ENCODE assay signal across 22 cellular contexts in the genomic region with DNA sequence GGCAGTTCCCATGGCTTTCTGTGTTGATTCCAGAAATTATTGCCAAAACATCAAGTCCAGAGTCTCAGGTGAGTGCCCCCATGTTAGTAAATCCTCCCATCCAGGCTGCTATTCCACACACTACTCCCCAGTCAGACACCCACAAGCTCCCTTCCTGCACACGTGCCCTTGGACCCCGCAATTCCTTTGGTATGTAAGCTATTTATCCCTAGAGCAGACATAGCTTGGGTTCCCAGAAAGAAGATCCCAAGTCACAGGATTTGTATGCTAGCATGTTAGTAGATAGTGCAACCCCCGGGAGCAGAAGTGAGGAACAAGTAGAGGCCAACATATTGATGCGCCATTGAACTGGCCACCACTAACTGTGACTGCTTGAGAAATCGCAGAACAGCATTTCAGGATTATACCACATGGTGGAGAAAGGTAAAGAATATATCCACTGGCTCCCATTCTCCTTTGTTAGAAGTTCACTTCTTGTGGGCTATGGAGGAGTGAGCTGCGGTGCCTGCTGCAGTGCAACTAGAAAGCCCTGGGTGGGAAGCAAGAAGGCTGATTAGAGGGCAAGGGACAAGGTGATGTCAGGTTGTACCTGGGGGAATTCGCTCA.
DNase-seq lines count a peak whose midpoint lies in the region; ATAC-seq, FAIRE-seq and TF ChIP-seq lines count a peak whose summit lies in the region.
"Had no signal": no experiment of that assay in that cellular context is flagged by ENCODE, and none has a peak within 500 bp of the region (broad histone marks: within the 10 kb centered on the region; RNA-seq: fewer than 3 reads in every experiment).

No MANE protein-coding gene starts in this region.

- H4K20me1 ChIP-seq in HepG2 (ENCODE audit: insufficient read depth, low read length) = no peaks in the 10 kb centered on the region

- DNase-seq in HepG2 (ENCODE audit: low spot score) (no peak), right lobe of liver (no peak), choroid plexus epithelial cell (ENCODE audit: low read depth) (peak; percentile 11), KG1 (lab: John Stamatoyannopoulos, UW) (no peak), midbrain (lab: John Stamatoyannopoulos, UW) (no peak)
- DNase-seq: CD4-positive, CD25-positive, alpha-beta regulatory T cell; COR-L47; DMS 273 treated with DMSO at 0.1 percent for 48 hours; DND-41; GDM1; HCEC 1CT; Karpas-422; MG63; NCI-H1048; NCI-H1436; NCI-H1930; NCI-H345; NCI-H524 treated with DMSO at 0.1 percent for 48 hours had no signal

- H3K79me2 ChIP-seq in HepG2 (ENCODE audit: insufficient read depth, low read length) = no peaks in the 10 kb centered on the region

- intact Hi-C loops in HepG2 (cut with micrococcal nuclease; ENCODE audit: unreplicated experiment) = no loop called here
- intact Hi-C loops in right lobe of liver (cut with DNase I) = no loop called here

- no TSS peak for BruUV-seq in HepG2 (replicated peaks; lab: Mats Ljungman, UMichigan)

- no peaks in the 10 kb centered on the region for H3K9me3 Mint-ChIP-seq in nephron

- POLR2A ChIA-PET in HepG2 (lab: Yijun Ruan, JAX) = no interaction called here

- H3K27me3 ChIP-seq in HepG2 (ENCODE audit: control insufficient read depth in 1 of 2, insufficient read depth in 2 of 2, low read length in 2 of 2) (no peaks in the 10 kb centered on the region), right lobe of liver (no peaks in the 10 kb centered on the region)
- H3K27me3 ChIP-seq: MG63 had no signal

- no peak overlapping the region for H3K27ac ChIP-seq in HepG2 (ENCODE audit: extremely low read length, insufficient read depth, low read length)
- no peak overlapping the region for H3K27ac ChIP-seq in right lobe of liver

- ATAC-seq in HepG2 (peak; percentile 27; the same call in 2 of the 3 replicates), right lobe of liver (no peak), GM21619 (IDR thresholded peaks at IDR 0.05; ENCODE audit: unreplicated experiment) (no peak), HG02870 (IDR thresholded peaks at IDR 0.05; ENCODE audit: unreplicated experiment) (no peak)

- TF ChIP-seq POLR2A in HepG2 (IDR thresholded peaks at IDR 0.05; ENCODE audit: insufficient read depth in 1 of 2, low read depth in 2 of 2, low read length in 2 of 2) (no peak), right lobe of liver (IDR thresholded peaks at IDR 0.05) (no peak)

- H3K4me2 ChIP-seq in HepG2 (ENCODE audit: low read depth, low read length) = no peak overlapping the region

- no peaks in the 10 kb centered on the region for H3K9me3 ChIP-seq in HepG2 (ENCODE audit: low read length)
- H3K9me3 ChIP-seq in right lobe of liver = no peaks in the 10 kb centered on the region
- H3K9me3 ChIP-seq: MG63 had no signal

- in situ Hi-C loops in HepG2 (cut with HindIII; ENCODE audit: extremely low pct_ligation_motif_present, low pct_unique_long_range_greater_than_20kb) = no loop called here

- TF ChIP-seq CTCF in HepG2 (CRISPR knock-in tag; IDR thresholded peaks at IDR 0.05) = no peak
- TF ChIP-seq CTCF in right lobe of liver (IDR thresholded peaks at IDR 0.05) = no peak
- no peak for TF ChIP-seq CTCF in choroid plexus epithelial cell (conservative IDR thresholded peaks at IDR 0.05; ENCODE audit: low read depth, low read length)
- no peak for TF ChIP-seq CTCF in nephron (IDR thresholded peaks at IDR 0.05; ENCODE audit: unreplicated experiment in 3 of 3)

- H3K27me3 Mint-ChIP-seq in nephron (ENCODE audit: low read depth) = no peaks in the 10 kb centered on the region
- H3K27me3 Mint-ChIP-seq: B cell; CD4-positive, CD25-positive, alpha-beta regulatory T cell had no signal

- TF ChIP-seq EP300 in HepG2 (IDR thresholded peaks at IDR 0.05; ENCODE audit: low read depth in 2 of 2, low read length in 2 of 2) (no peak), HepG2 (CRISPR knock-in tag; IDR thresholded peaks at IDR 0.05; ENCODE audit: borderline replicate concordance) (no peak)

- H3K4me1 Mint-ChIP-seq in nephron = peaks cover 35% of the 10 kb centered on the region
- H3K4me1 Mint-ChIP-seq: B cell had no signal

- no peak for FAIRE-seq in HepG2 (lab: Jason Lieb, UNC)

- H3K9ac ChIP-seq in HepG2 (ENCODE audit: insufficient read depth, low read depth, low read length) = no peak overlapping the region

- H3K4me3 ChIP-seq in HepG2 (replicated peaks in 1 of 3; ENCODE audit: insufficient read depth in 1 of 3, low read depth in 2 of 3, low read length in 3 of 3) (no peak overlapping the region), right lobe of liver (no peak overlapping the region), choroid plexus epithelial cell (ENCODE audit: low read depth, low read length) (no peak overlapping the region)
- H3K4me3 ChIP-seq: MG63 had no signal

- H3K27ac Mint-ChIP-seq in nephron = peak overlapping the region; percentile 45 to 53 (median 45)
- H3K27ac Mint-ChIP-seq: B cell; CD4-positive, CD25-positive, alpha-beta regulatory T cell had no signal

- H3K4me3 Mint-ChIP-seq in nephron = no peak overlapping the region
- H3K4me3 Mint-ChIP-seq: B cell; CD4-positive, CD25-positive, alpha-beta regulatory T cell had no signal

- H3K36me3 ChIP-seq in HepG2 (replicated peaks in 1 of 2; ENCODE audit: control insufficient read depth in 1 of 2, insufficient read depth in 2 of 2, low read length in 2 of 2) = no peaks in the 10 kb centered on the region
- no peaks in the 10 kb centered on the region for H3K36me3 ChIP-seq in right lobe of liver
- H3K36me3 ChIP-seq: MG63 had no signal

- H3K4me1 ChIP-seq in HepG2 (ENCODE audit: insufficient read depth, low read length) (peaks cover 8% of the 10 kb centered on the region), right lobe of liver (no peaks in the 10 kb centered on the region)

- CTCF ChIA-PET in HepG2 (lab: Yijun Ruan, JAX; ENCODE audit: low intra/inter-chr PET ratio, low total read pairs) = no interaction called here

- no peak overlapping the region for H2AFZ ChIP-seq in HepG2 (ENCODE audit: low read length)

- 32% methylated on average over 7 of the region's 7 CpGs for WGBS in HepG2 (ENCODE audit: low lambda C conversion rate)
- 89% methylated on average over 5 of the region's 7 CpGs for WGBS in right lobe of liver (ENCODE audit: insufficient coverage, low coverage, low lambda C conversion rate, missing lambda C conversion rate)

- no peak for TF ChIP-seq RAD21 in HepG2 (CRISPR knock-in tag; IDR thresholded peaks at IDR 0.05)

- H3K36me3 Mint-ChIP-seq in nephron (ENCODE audit: low read depth) = no peaks in the 10 kb centered on the region
- H3K36me3 Mint-ChIP-seq: CD4-positive, CD25-positive, alpha-beta regulatory T cell had no signal

TF ChIP-seq in HepG2, 621 proteins besides CTCF, POLR2A, EP300 and RAD21 (continues in another document):
- TF ChIP-seq KDM2A (CRISPR knock-in tag; IDR thresholded peaks at IDR 0.05; ENCODE audit: borderline replicate concordance, low read depth) = no peak
- TF ChIP-seq MLXIP (CRISPR knock-in tag; IDR thresholded peaks at IDR 0.05; ENCODE audit: borderline replicate concordance) = no peak
- TF ChIP-seq MIER3 (CRISPR knock-in tag; IDR thresholded peaks at IDR 0.05; ENCODE audit: borderline replicate concordance) = no peak
- TF ChIP-seq MYNN (CRISPR knock-in tag; IDR thresholded peaks at IDR 0.05; ENCODE audit: low read depth) = no peak
- TF ChIP-seq ZNF468 (CRISPR knock-in tag; IDR thresholded peaks at IDR 0.05) = no peak
- no peak for TF ChIP-seq MAFG (CRISPR knock-in tag; IDR thresholded peaks at IDR 0.05)
- TF ChIP-seq CREM (IDR thresholded peaks at IDR 0.05) = no peak
- TF ChIP-seq CREM (CRISPR knock-in tag; IDR thresholded peaks at IDR 0.05) = no peak
- no peak for TF ChIP-seq ZNF607 (CRISPR knock-in tag; IDR thresholded peaks at IDR 0.05; ENCODE audit: borderline replicate concordance)
- no peak for TF ChIP-seq GPN1 (CRISPR knock-in tag; IDR thresholded peaks at IDR 0.05; ENCODE audit: borderline replicate concordance)
- TF ChIP-seq NR2C2 (CRISPR knock-in tag; IDR thresholded peaks at IDR 0.05; ENCODE audit: borderline replicate concordance) = no peak
- TF ChIP-seq ZBTB7A (CRISPR knock-in tag; IDR thresholded peaks at IDR 0.05) = no peak
- no peak for TF ChIP-seq ZBTB3 (CRISPR knock-in tag; IDR thresholded peaks at IDR 0.05; ENCODE audit: borderline replicate concordance, low read depth)
- TF ChIP-seq RARG (CRISPR knock-in tag; IDR thresholded peaks at IDR 0.05; ENCODE audit: low read depth) = no peak
- no peak for TF ChIP-seq ZNF776 (CRISPR knock-in tag; IDR thresholded peaks at IDR 0.05)
- TF ChIP-seq PHF21A (CRISPR knock-in tag; IDR thresholded peaks at IDR 0.05) = no peak
